In genomic region chr1:37513795-37514349, GRCh38 we compare ENCODE assay signal across 9 cellular contexts. TPM values are rescaled to one million over a fixed set of nuclear protein-coding genes. Genes with fewer than 3 reads are reported as not detected.
DNase-seq lines count a peak whose midpoint lies in the region; ATAC-seq, FAIRE-seq and TF ChIP-seq lines count a peak whose summit lies in the region.
"Had no signal": no experiment of that assay in that cellular context is flagged by ENCODE, and none has a peak within 500 bp of the region (broad histone marks: within the 10 kb centered on the region; RNA-seq: fewer than 3 reads in every experiment).

No MANE protein-coding gene starts in this region.

- CTCF ChIA-PET in PC-3 (lab: Charles Lee), result interaction anchor here (0.6 to 1.7 kb wide), 3 partner anchors 27 to 226 kb away, joined by 4 to 10 read pairs (median 4); partner anchors contain the start of gene SNIP1

- intact Hi-C loops in PC-3 (cut with micrococcal nuclease), result loop anchor here (1.0 to 2.0 kb wide), 3 partner anchors 15 to 35 kb away; no protein-coding TSS in a partner anchor
- intact Hi-C loops in heart right ventricle (cut with DNase I), result loop anchor here in 2 of 10 donors (2.0 to 10.0 kb wide), 2 partner anchors 41 to 81 kb away; partner anchors contain the start of genes GNL2 (in 2 of the 2) and SNIP1 (in 1 of the 2)

- H3K4me3 ChIP-seq in PC-3 (ENCODE audit: low read length), result peak overlapping the region; percentile 79
- peak overlapping the region; percentile 59 to 96 (median 83) for H3K4me3 ChIP-seq in heart right ventricle

- H3K9me3 ChIP-seq in PC-3 (ENCODE audit: low read length) (no peaks in the 10 kb centered on the region), heart right ventricle (no peaks in the 10 kb centered on the region)

- peaks cover 38% of the 10 kb centered on the region for H3K79me2 ChIP-seq in PC-3 (ENCODE audit: low read length)

- H3K4me2 ChIP-seq in PC-3 (ENCODE audit: low read length), result peak overlapping the region; percentile 93

- H3K27me3 ChIP-seq in PC-3 (ENCODE audit: low read length), result no peaks in the 10 kb centered on the region
- no peaks in the 10 kb centered on the region for H3K27me3 ChIP-seq in heart right ventricle

- TF ChIP-seq CTCF in PC-3 (conservative IDR thresholded peaks at IDR 0.05; ENCODE audit: low read depth, low read length) (no peak), heart right ventricle (IDR thresholded peaks at IDR 0.05) (no peak)

- H4K20me1 ChIP-seq in PC-3 (ENCODE audit: low read length), result 0 out of 2 replicates have a peak, but pooled peaks cover 7% of the 10 kb centered on the region

- peak; percentile 27 for ATAC-seq in HG03139 (IDR thresholded peaks at IDR 0.05; ENCODE audit: unreplicated experiment)
- ATAC-seq in PC-3, result peak; percentile 15
- ATAC-seq in heart right ventricle, result peak in 4 of 8 donors; percentile 1 to 7 (median 3)

- DNase-seq in GM12891 (ENCODE audit: insufficient read length, low spot score) (peak; percentile 42), PC-3 (peak; percentile 32), heart right ventricle (no peak), putamen (ENCODE audit: low spot score) (peak; percentile 21), pons (ENCODE audit: low spot score) (no peak), RCC 7860 (ENCODE audit: low spot score) (no peak)
- DNase-seq in activated naive CD4-positive, alpha-beta T cell treated with Interleukin-2 at 50 U/mL for 16 hours, result peak; percentile 74

- H3K9ac ChIP-seq in PC-3 (ENCODE audit: low read length), result peak overlapping the region; percentile 80

- peaks cover 9% of the 10 kb centered on the region for H3K36me3 ChIP-seq in PC-3 (ENCODE audit: low read depth, low read length)
- peaks cover 0 to 43% (median 7%) of the 10 kb centered on the region in 9 donors for H3K36me3 ChIP-seq in heart right ventricle

- peaks cover 19% of the 10 kb centered on the region for H3K4me1 ChIP-seq in PC-3 (ENCODE audit: insufficient read depth, low read length)
- peaks cover 6 to 30% (median 20%) of the 10 kb centered on the region in 9 donors for H3K4me1 ChIP-seq in heart right ventricle

- POLR2A ChIA-PET in PC-3 (lab: Charles Lee; ENCODE audit: unreplicated experiment), result interaction anchor here (0.6 to 0.7 kb wide), 2 partner anchors 15 to 177 kb away, joined by 8 to 25 read pairs; a partner anchor contains a TSS

- no peak; the same call in 1 of the 2 replicates for TF ChIP-seq POLR2A in GM12891 (IDR thresholded peaks at IDR 0.05; ENCODE audit: low read depth, low read length)

- H3F3A ChIP-seq in PC-3 (ENCODE audit: low read length, unreplicated experiment), result peaks cover 4% of the 10 kb centered on the region

- no peaks in the 10 kb centered on the region for H3K9me2 ChIP-seq in PC-3 (replicated peaks; ENCODE audit: low read length)

- WGBS in heart right ventricle, 2 donors, result 3% methylated on average over 21 to 26 of the region's 26 CpGs

- BruUV-seq in PC-3 (replicated peaks; lab: Mats Ljungman, UMichigan), result no TSS peak

- peak overlapping the region; percentile 76 for H2AFZ ChIP-seq in PC-3 (ENCODE audit: low read length)

- peak; percentile 5 for FAIRE-seq in GM12891 (lab: Jason Lieb, UNC)
- FAIRE-seq in RCC 7860 (lab: Jason Lieb, UNC), result no peak
- FAIRE-seq: endometrium had no signal

- H3K27ac ChIP-seq in PC-3 (ENCODE audit: low read length) (peak overlapping the region; percentile 76; the same call in 1 of the 2 replicates), heart right ventricle (peak overlapping the region in 9 of 10 donors; percentile 88 to 99 (median 97))

TF ChIP-seq in GM12891, 5 proteins besides CTCF, POLR2A, EP300 and RAD21:
- no peak for TF ChIP-seq SPI1 (IDR thresholded peaks at IDR 0.05; ENCODE audit: low read depth, low read length)
- no peak for TF ChIP-seq POU2F2 (IDR thresholded peaks at IDR 0.05; ENCODE audit: low read depth, low read length)
- no peak for TF ChIP-seq TAF1 (IDR thresholded peaks at IDR 0.05; ENCODE audit: low read depth, low read length)
- TF ChIP-seq POLR2AphosphoS5 (IDR thresholded peaks at IDR 0.05; ENCODE audit: low read depth, low read length), result no peak

RNA-seq across cellular contexts. Expression of gene MEAF6, which starts 0.7 kb away (rescaled TPM):
- polyA plus RNA-seq in GM12891 (2012; ENCODE audit: low read depth, missing spikeins), result 36.4 TPM
- total RNA-seq in PC-3 (2014; rRNA removed), result 87.0 and 90.9 TPM in 2 replicates
- total RNA-seq in heart right ventricle, result 10 to 100 TPM; 27.8 to 59.9 (median 38.0) TPM
- 10 to 100 TPM; 33.8 to 34.0 TPM for polyA plus RNA-seq in heart right ventricle

RNA-seq across cellular contexts. Expression of gene ZC3H12A, which starts 39.5 kb away (rescaled TPM):
- 16.7 TPM for polyA plus RNA-seq in GM12891 (2012; ENCODE audit: low read depth, missing spikeins)
- total RNA-seq in PC-3 (2014; rRNA removed) (45.3 and 65.1 TPM in 2 replicates), heart right ventricle (10 to 100 TPM in 1 of 10 donors, 1 to 10 TPM in 9; 2.9 to 10.9 (median 4.9) TPM)
- 1 to 10 TPM; 4.5 to 5.2 TPM for polyA plus RNA-seq in heart right ventricle

RNA-seq across cellular contexts. Expression of gene SNIP1, which starts 40.2 kb away (rescaled TPM):
- 6.1 TPM for polyA plus RNA-seq in GM12891 (2012; ENCODE audit: low read depth, missing spikeins)
- 23.1 and 36.0 TPM in 2 replicates for total RNA-seq in PC-3 (2014; rRNA removed)
- 10 to 100 TPM in 3 of 10 donors, 1 to 10 TPM in 7; 6.0 to 12.1 (median 9.2) TPM for total RNA-seq in heart right ventricle
- 1 to 10 TPM; 3.2 to 4.4 TPM for polyA plus RNA-seq in heart right ventricle

RNA-seq across cellular contexts. Expression of gene DNALI1, which starts 42.9 kb away (rescaled TPM):
- 0.14 TPM for polyA plus RNA-seq in GM12891 (2012; ENCODE audit: low read depth, missing spikeins)
- total RNA-seq in PC-3 (2014; rRNA removed), result not detected in 2 replicates
- total RNA-seq in heart right ventricle, result 1 to 10 TPM; 2.1 to 7.7 (median 4.0) TPM
- 1 to 10 TPM; 1.9 to 9.4 TPM for polyA plus RNA-seq in heart right ventricle

Comparison
In these comparisons a context has a peak if more than half of its experiments do, and no peak if none do; other contexts are left out.
1. DNase-seq: peak in GM12891 (single experiment), PC-3 (single experiment), activated naive CD4-positive, alpha-beta T cell treated with Interleukin-2 at 50 U/mL for 16 hours (single experiment) and putamen (single experiment); none in heart right ventricle (0 of 2), pons (single experiment) and RCC 7860 (single experiment).